In the genomic region with DNA sequence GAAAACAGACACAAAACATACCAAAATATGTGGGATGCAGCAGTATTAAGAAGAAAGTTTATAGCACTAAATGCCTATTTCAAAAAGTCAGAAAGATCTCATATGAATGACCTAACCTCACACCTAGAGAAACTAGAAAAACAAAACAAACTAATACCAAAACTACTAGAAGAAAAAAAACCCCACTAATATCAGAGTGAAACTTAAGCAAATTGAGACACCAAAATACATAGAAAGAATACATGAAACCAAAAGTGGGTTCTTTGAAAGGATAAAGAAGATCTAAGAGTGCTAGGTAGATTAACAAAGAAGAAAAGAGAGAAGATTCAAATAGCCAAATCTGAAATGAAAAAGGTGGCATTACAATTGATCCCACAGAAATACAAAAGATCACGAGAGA, we compare ENCODE assay signal across 16 cellular contexts.
DNase-seq lines count a peak whose midpoint lies in the region; ATAC-seq and TF ChIP-seq lines count a peak whose summit lies in the region.
"Had no signal": no experiment of that assay in that cellular context is flagged by ENCODE, and none has a peak within 500 bp of the region (broad histone marks: within the 10 kb centered on the region; RNA-seq: fewer than 3 reads in every experiment).

No MANE protein-coding gene starts in this region.

- no peaks in the 10 kb centered on the region for H3K36me3 Mint-ChIP-seq in activated T-cell treated with anti-CD3 and anti-CD28 coated beads, Interleukin-2, amount 50 U/mL, for 4 hours (ENCODE audit: insufficient read depth)
- H3K36me3 Mint-ChIP-seq: neural progenitor cell had no signal

- no peaks in the 10 kb centered on the region for H3K4me1 Mint-ChIP-seq in activated T-cell treated with anti-CD3 and anti-CD28 coated beads, Interleukin-2, amount 50 U/mL, for 4 hours (ENCODE audit: low read depth)
- H3K4me1 Mint-ChIP-seq: activated CD4-positive, alpha-beta T cell treated with anti-CD3 and anti-CD28 coated beads, Interleukin-2, amount 10 ng/mL, durations not matched to agents 7 days and 5 days; neural progenitor cell had no signal

- peaks cover 9% of the 10 kb centered on the region for H3K27me3 Mint-ChIP-seq in activated T-cell treated with anti-CD3 and anti-CD28 coated beads, Interleukin-2, amount 50 U/mL, for 4 hours (ENCODE audit: low read depth)
- H3K27me3 Mint-ChIP-seq: activated CD4-positive, alpha-beta T cell treated with anti-CD3 and anti-CD28 coated beads, Interleukin-2, amount 10 ng/mL, durations not matched to agents 7 days and 5 days had no signal

- no peak for TF ChIP-seq CTCF in GM13976 (IDR thresholded peaks at IDR 0.05; ENCODE audit: borderline replicate concordance, control extremely low read depth, extremely low read depth, insufficient read depth, missing control alignments)

- no peak overlapping the region for H3K4me3 Mint-ChIP-seq in activated T-cell treated with anti-CD3 and anti-CD28 coated beads, Interleukin-2, amount 50 U/mL, for 4 hours
- H3K4me3 Mint-ChIP-seq: activated CD4-positive, alpha-beta T cell treated with anti-CD3 and anti-CD28 coated beads, Interleukin-2, amount 10 ng/mL, durations not matched to agents 7 days and 5 days; neural progenitor cell had no signal

- DNase-seq in GM13976 (ENCODE audit: low spot score), result peak; percentile 47
- DNase-seq in activated T-cell treated with anti-CD3 and anti-CD28 coated beads, Interleukin-2, amount 50 U/mL, for 4 hours, result no peak
- DNase-seq in NCI-H2029 (lab: John Stamatoyannopoulos, UW), result no peak
- DNase-seq in hepatic stellate cell (ENCODE audit: low spot score), result no peak
- DNase-seq in NCI-H1694 (lab: John Stamatoyannopoulos, UW), result no peak
- DNase-seq: activated CD4-positive, alpha-beta T cell treated with anti-CD3 and anti-CD28 coated beads, Interleukin-2, amount 10 ng/mL, durations not matched to agents 7 days and 5 days; activated gamma-delta T cell treated with Interleukin-2 at 50 U/mL for 16 hours; DMS153; head of caudate nucleus; left ventricle myocardium inferior; NCI-H1105; thyroid gland had no signal

- H3K9me3 Mint-ChIP-seq in activated T-cell treated with anti-CD3 and anti-CD28 coated beads, Interleukin-2, amount 50 U/mL, for 4 hours, result peaks cover 10% of the 10 kb centered on the region
- H3K9me3 Mint-ChIP-seq: activated CD4-positive, alpha-beta T cell treated with anti-CD3 and anti-CD28 coated beads, Interleukin-2, amount 10 ng/mL, durations not matched to agents 7 days and 5 days; neural progenitor cell had no signal

- ATAC-seq in GM19395 (IDR thresholded peaks at IDR 0.05; ENCODE audit: unreplicated experiment), result peak; percentile 79
- peak; percentile 71 for ATAC-seq in HG02623 (IDR thresholded peaks at IDR 0.05; ENCODE audit: unreplicated experiment)
- peak; percentile 69 for ATAC-seq in HG03175 (IDR thresholded peaks at IDR 0.05; ENCODE audit: unreplicated experiment)
- ATAC-seq in activated T-cell treated with anti-CD3 and anti-CD28 coated beads, Interleukin-2, amount 50 U/mL, for 4 hours, result no peak

- in situ Hi-C loops in GM13976 (cut with MboI; ENCODE audit: low sequenced_read_pairs, unreplicated experiment), result no loop called here

Comparison
In these comparisons a context has a peak if more than half of its experiments do, and no peak if none do; other contexts are left out.
1. ATAC-seq: peak in GM19395 (single experiment), HG02623 (single experiment) and HG03175 (single experiment); none in activated T-cell treated with anti-CD3 and anti-CD28 coated beads, Interleukin-2, amount 50 U/mL, for 4 hours (0 of 2).